Comparison of ENCODE assay signal across 8 cellular contexts in the genomic region with DNA sequence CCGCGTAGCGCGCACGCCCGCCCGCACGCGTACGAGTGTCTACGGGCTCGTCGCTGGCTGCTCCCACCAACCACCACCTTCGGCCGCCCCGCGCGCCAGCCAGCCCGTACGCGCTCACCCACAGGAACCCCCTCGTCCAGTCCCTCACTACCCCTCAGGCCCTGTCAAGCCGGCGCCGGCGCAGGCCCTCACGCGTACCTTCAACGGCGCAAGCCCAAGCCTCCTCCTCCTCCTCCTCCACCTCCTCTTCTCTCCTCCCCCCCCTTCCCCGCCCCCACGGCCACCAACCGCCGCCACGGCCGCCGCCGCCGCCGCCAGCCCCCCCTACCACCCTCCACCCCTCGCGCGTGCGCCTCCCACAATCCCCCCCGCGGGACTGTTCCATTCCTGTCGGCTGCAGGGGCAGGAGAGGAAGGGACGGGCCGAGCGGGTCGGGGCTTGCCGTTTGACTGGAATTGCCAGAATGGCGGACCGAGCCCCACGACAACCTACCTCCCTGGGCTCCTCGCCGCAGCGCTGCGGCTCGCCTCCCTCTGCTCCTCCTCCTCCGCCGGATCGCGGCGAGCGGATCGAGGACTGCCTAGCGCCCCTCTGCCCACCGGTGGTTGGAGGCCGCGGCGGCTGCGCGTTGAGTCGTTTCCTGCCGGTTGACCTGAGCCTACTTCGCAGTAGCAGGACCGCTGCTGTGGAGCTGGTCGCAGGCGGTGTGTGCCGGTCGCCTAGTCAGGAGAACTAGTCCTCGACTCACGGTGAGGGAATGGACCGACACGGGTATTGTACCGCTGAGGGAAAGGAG. TPM values are rescaled to one million over a fixed set of nuclear protein-coding genes. Genes with fewer than 3 reads are reported as not detected.
A peak's percentile ranks its signal among the peaks of the same experiment; 100 is the strongest.
DNase-seq lines count a peak whose midpoint lies in the region; ATAC-seq, FAIRE-seq and TF ChIP-seq lines count a peak whose summit lies in the region.

A gene with protein sequence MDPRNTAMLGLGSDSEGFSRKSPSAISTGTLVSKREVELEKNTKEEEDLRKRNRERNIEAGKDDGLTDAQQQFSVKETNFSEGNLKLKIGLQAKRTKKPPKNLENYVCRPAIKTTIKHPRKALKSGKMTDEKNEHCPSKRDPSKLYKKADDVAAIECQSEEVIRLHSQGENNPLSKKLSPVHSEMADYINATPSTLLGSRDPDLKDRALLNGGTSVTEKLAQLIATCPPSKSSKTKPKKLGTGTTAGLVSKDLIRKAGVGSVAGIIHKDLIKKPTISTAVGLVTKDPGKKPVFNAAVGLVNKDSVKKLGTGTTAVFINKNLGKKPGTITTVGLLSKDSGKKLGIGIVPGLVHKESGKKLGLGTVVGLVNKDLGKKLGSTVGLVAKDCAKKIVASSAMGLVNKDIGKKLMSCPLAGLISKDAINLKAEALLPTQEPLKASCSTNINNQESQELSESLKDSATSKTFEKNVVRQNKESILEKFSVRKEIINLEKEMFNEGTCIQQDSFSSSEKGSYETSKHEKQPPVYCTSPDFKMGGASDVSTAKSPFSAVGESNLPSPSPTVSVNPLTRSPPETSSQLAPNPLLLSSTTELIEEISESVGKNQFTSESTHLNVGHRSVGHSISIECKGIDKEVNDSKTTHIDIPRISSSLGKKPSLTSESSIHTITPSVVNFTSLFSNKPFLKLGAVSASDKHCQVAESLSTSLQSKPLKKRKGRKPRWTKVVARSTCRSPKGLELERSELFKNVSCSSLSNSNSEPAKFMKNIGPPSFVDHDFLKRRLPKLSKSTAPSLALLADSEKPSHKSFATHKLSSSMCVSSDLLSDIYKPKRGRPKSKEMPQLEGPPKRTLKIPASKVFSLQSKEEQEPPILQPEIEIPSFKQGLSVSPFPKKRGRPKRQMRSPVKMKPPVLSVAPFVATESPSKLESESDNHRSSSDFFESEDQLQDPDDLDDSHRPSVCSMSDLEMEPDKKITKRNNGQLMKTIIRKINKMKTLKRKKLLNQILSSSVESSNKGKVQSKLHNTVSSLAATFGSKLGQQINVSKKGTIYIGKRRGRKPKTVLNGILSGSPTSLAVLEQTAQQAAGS (N-terminal part only) (minus strand): TSS at position 223 of the 796 bp plus-strand sequence. CDS start 41,284 bp downstream, outside the sequence.

- DNase-seq in D721Med (ENCODE audit: insufficient read length, low spot score): peak; percentile 82
- DNase-seq in OCI-M2 (lab: John Stamatoyannopoulos, UW; ENCODE audit: unreplicated experiment): peak; percentile 40
- peak; percentile 93 for DNase-seq in activated T-cell treated with anti-CD3 and anti-CD28 coated beads for 4 hours
- peak; percentile 94 for DNase-seq in epithelial cell of esophagus (ENCODE audit: low read depth)
- DNase-seq in mucosa of descending colon: peak; percentile 94 to 96 (median 96)
- DNase-seq in stimulated activated CD8-positive, alpha-beta memory T cell treated with anti-CD3 and anti-CD28 coated beads, Interleukin-4, amount 100 ng/mL, for 1 hour (ENCODE audit: low read depth in 2 of 2, low spot score in 1 of 2): peak; percentile 85 to 92

- ATAC-seq in GM21529 (IDR thresholded peaks at IDR 0.05; ENCODE audit: unreplicated experiment): peak; percentile 78
- ATAC-seq in mucosa of descending colon: peak; percentile 91

- TF ChIP-seq CTCF in D721Med (IDR thresholded peaks at IDR 0.05; ENCODE audit: insufficient read depth, missing control alignments): no peak
- no peak for TF ChIP-seq CTCF in epithelial cell of esophagus (IDR thresholded peaks at IDR 0.05; ENCODE audit: insufficient read depth, low read depth, low read length, missing control alignments)
- TF ChIP-seq CTCF in mucosa of descending colon (IDR thresholded peaks at IDR 0.05): no peak

- intact Hi-C loops in mucosa of descending colon (cut with DNase I, micrococcal nuclease): no loop called here

- H3K36me3 ChIP-seq in mucosa of descending colon (ENCODE audit: low read depth): no peaks in the 10 kb centered on the region

- TF ChIP-seq RAD21 in Ishikawa (IDR thresholded peaks at IDR 0.05; ENCODE audit: low read depth): no peak

- no peak; the same call in none of the 2 replicates for TF ChIP-seq EP300 in Ishikawa (IDR thresholded peaks at IDR 0.05; ENCODE audit: borderline replicate concordance)

- no peak for FAIRE-seq in D721Med (lab: Jason Lieb, UNC)

- H3K4me3 ChIP-seq in epithelial cell of esophagus (ENCODE audit: low read length): peak within 1 kb of the TSS; percentile 88
- peak within 1 kb of the TSS; percentile 87 for H3K4me3 ChIP-seq in mucosa of descending colon

- H3K9me3 ChIP-seq in mucosa of descending colon: no peaks in the 10 kb centered on the region

- peaks cover 20% of the 10 kb centered on the region for H3K4me1 ChIP-seq in mucosa of descending colon (ENCODE audit: low read depth)

TF ChIP-seq in Ishikawa, 13 proteins besides CTCF, POLR2A, EP300 and RAD21:
- TF ChIP-seq, protein P1, sequence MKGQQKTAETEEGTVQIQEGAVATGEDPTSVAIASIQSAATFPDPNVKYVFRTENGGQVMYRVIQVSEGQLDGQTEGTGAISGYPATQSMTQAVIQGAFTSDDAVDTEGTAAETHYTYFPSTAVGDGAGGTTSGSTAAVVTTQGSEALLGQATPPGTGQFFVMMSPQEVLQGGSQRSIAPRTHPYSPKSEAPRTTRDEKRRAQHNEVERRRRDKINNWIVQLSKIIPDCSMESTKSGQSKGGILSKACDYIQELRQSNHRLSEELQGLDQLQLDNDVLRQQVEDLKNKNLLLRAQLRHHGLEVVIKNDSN (IDR thresholded peaks at IDR 0.05): no peak
- TF ChIP-seq TAF1 (IDR thresholded peaks at IDR 0.05; ENCODE audit: low read depth): peak; percentile 75; the same call in 1 of the 2 replicates
- TF ChIP-seq, protein P2, sequence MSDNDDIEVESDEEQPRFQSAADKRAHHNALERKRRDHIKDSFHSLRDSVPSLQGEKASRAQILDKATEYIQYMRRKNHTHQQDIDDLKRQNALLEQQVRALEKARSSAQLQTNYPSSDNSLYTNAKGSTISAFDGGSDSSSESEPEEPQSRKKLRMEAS (IDR thresholded peaks at IDR 0.05): peak; percentile 25
- TF ChIP-seq NFIC (IDR thresholded peaks at IDR 0.05): no peak
- TF ChIP-seq, protein P3, sequence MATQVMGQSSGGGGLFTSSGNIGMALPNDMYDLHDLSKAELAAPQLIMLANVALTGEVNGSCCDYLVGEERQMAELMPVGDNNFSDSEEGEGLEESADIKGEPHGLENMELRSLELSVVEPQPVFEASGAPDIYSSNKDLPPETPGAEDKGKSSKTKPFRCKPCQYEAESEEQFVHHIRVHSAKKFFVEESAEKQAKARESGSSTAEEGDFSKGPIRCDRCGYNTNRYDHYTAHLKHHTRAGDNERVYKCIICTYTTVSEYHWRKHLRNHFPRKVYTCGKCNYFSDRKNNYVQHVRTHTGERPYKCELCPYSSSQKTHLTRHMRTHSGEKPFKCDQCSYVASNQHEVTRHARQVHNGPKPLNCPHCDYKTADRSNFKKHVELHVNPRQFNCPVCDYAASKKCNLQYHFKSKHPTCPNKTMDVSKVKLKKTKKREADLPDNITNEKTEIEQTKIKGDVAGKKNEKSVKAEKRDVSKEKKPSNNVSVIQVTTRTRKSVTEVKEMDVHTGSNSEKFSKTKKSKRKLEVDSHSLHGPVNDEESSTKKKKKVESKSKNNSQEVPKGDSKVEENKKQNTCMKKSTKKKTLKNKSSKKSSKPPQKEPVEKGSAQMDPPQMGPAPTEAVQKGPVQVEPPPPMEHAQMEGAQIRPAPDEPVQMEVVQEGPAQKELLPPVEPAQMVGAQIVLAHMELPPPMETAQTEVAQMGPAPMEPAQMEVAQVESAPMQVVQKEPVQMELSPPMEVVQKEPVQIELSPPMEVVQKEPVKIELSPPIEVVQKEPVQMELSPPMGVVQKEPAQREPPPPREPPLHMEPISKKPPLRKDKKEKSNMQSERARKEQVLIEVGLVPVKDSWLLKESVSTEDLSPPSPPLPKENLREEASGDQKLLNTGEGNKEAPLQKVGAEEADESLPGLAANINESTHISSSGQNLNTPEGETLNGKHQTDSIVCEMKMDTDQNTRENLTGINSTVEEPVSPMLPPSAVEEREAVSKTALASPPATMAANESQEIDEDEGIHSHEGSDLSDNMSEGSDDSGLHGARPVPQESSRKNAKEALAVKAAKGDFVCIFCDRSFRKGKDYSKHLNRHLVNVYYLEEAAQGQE (IDR thresholded peaks at IDR 0.05; ENCODE audit: low read depth): no peak
- no peak for TF ChIP-seq ZBTB7A (IDR thresholded peaks at IDR 0.05; ENCODE audit: low read depth)
- TF ChIP-seq TCF12 (IDR thresholded peaks at IDR 0.05; ENCODE audit: low read depth): no peak; the same call in 1 of the 2 replicates
- TF ChIP-seq CEBPB (IDR thresholded peaks at IDR 0.05): no peak
- TF ChIP-seq TEAD4 (IDR thresholded peaks at IDR 0.05): no peak
- TF ChIP-seq EGR1 (IDR thresholded peaks at IDR 0.05): no peak; the same call in 1 of the 2 replicates
- TF ChIP-seq FOXM1 (IDR thresholded peaks at IDR 0.05; ENCODE audit: borderline replicate concordance, low read depth): no peak
- TF ChIP-seq CREB1 (IDR thresholded peaks at IDR 0.05; ENCODE audit: low read depth): no peak; the same call in 1 of the 2 replicates
- TF ChIP-seq YY1 (IDR thresholded peaks at IDR 0.05; ENCODE audit: low read depth): peak; percentile 59; the same call in 1 of the 2 replicates

RNA-seq across cellular contexts. Expression of the gene that starts here (rescaled TPM):
- 100 to 1,000 TPM in 1 of 3 donors, 10 to 100 TPM in 2; 50.4 to 100 (median 64.4) TPM for total RNA-seq in mucosa of descending colon

Comparison
In these comparisons a context has a peak if more than half of its experiments do, and no peak if none do; other contexts are left out.
1. Peak in every context shown above with its lines: DNase-seq, ATAC-seq and H3K4me3 ChIP-seq.
2. DNase-seq: peak in every context shown above with its lines; median percentile 96 in mucosa of descending colon; 94 in epithelial cell of esophagus; 93 in activated T-cell treated with anti-CD3 and anti-CD28 coated beads for 4 hours; 88 in stimulated activated CD8-positive, alpha-beta memory T cell treated with anti-CD3 and anti-CD28 coated beads, Interleukin-4, amount 100 ng/mL, for 1 hour; 82 in D721Med; 40 in OCI-M2.